Comparison of ENCODE assay signal across 12 cellular contexts in genomic region chr2:28643911-28644334, GRCh38.
DNase-seq lines count a peak whose midpoint lies in the region; ATAC-seq, FAIRE-seq and TF ChIP-seq lines count a peak whose summit lies in the region.
"Had no signal": no experiment of that assay in that cellular context is flagged by ENCODE, and none has a peak within 500 bp of the region (broad histone marks: within the 10 kb centered on the region; RNA-seq: fewer than 3 reads in every experiment).

No MANE protein-coding gene starts in this region.

- H4K20me1 ChIP-seq in hepatocyte (ENCODE audit: insufficient read depth, poor library complexity, severe bottlenecking): no peaks in the 10 kb centered on the region

- peak overlapping the region; percentile 26 for H3K4me2 ChIP-seq in hepatocyte

- no peaks in the 10 kb centered on the region for H3K36me3 Mint-ChIP-seq in activated CD4-positive, alpha-beta memory T cell treated with anti-CD3 and anti-CD28 coated beads for 36 hours

- FAIRE-seq in urothelium cell line (lab: Jason Lieb, UNC): no peak

- peak overlapping the region; percentile 55 for H3K27ac ChIP-seq in hepatocyte

- no peak overlapping the region for H3K4me3 ChIP-seq in hepatocyte
- H3K4me3 ChIP-seq: skin epidermis had no signal

- H3K9me3 ChIP-seq in hepatocyte (ENCODE audit: low read depth): no peaks in the 10 kb centered on the region

- no peak overlapping the region for H3K4me3 Mint-ChIP-seq in activated CD4-positive, alpha-beta memory T cell treated with anti-CD3 and anti-CD28 coated beads for 36 hours
- H3K4me3 Mint-ChIP-seq: B cell; stimulated activated naive CD8-positive, alpha-beta T cell treated with anti-CD3 and anti-CD28 coated beads, Interleukin-15, amount 100 ng/mL, for 72 hours had no signal

- no peaks in the 10 kb centered on the region for H3K9me2 ChIP-seq in hepatocyte (replicated peaks; ENCODE audit: insufficient read depth)

- intact Hi-C loops in left cardiac atrium (cut with DNase I) (no loop called here), cardiac septum (cut with DNase I) (no loop called here)
- intact Hi-C loops in activated CD4-positive, alpha-beta memory T cell treated with anti-CD3 and anti-CD28 coated beads for 36 hours (cut with micrococcal nuclease): no loop called here

- WGBS in hepatocyte (ENCODE audit: low lambda C conversion rate, missing lambda C conversion rate): 51% methylated on average over 11 of the region's 11 CpGs

- DNase-seq in left cardiac atrium (no peak), cardiac septum (ENCODE audit: low spot score) (no peak), amniotic epithelial cell (ENCODE audit: low read depth) (peak; percentile 92), hepatocyte (ENCODE audit: low spot score) (peak; percentile 65), urothelium cell line (ENCODE audit: low spot score) (peak; percentile 78), HUDEP-2 (lab: John Stamatoyannopoulos, UW; ENCODE audit: unreplicated experiment in 76 of 76) (no peak)
- no peak for DNase-seq in activated CD4-positive, alpha-beta memory T cell treated with anti-CD3 and anti-CD28 coated beads for 36 hours
- DNase-seq: stimulated activated naive CD8-positive, alpha-beta T cell treated with anti-CD3 and anti-CD28 coated beads, Interleukin-15, amount 100 ng/mL, for 72 hours; T-helper 1 cell had no signal

- no peak overlapping the region for H3K27ac Mint-ChIP-seq in activated CD4-positive, alpha-beta memory T cell treated with anti-CD3 and anti-CD28 coated beads for 36 hours
- H3K27ac Mint-ChIP-seq: B cell; stimulated activated naive CD8-positive, alpha-beta T cell treated with anti-CD3 and anti-CD28 coated beads, Interleukin-15, amount 100 ng/mL, for 72 hours had no signal

- H3K9me3 Mint-ChIP-seq in activated CD4-positive, alpha-beta memory T cell treated with anti-CD3 and anti-CD28 coated beads for 36 hours: no peaks in the 10 kb centered on the region
- H3K9me3 Mint-ChIP-seq: stimulated activated naive CD8-positive, alpha-beta T cell treated with anti-CD3 and anti-CD28 coated beads, Interleukin-15, amount 100 ng/mL, for 72 hours had no signal

- no peaks in the 10 kb centered on the region for H3K27me3 ChIP-seq in hepatocyte

- no peak overlapping the region for H2AFZ ChIP-seq in hepatocyte

- H3K36me3 ChIP-seq in hepatocyte (replicated peaks; ENCODE audit: insufficient read depth, low read depth): no peaks in the 10 kb centered on the region

- H3K27me3 Mint-ChIP-seq in activated CD4-positive, alpha-beta memory T cell treated with anti-CD3 and anti-CD28 coated beads for 36 hours: no peaks in the 10 kb centered on the region
- H3K27me3 Mint-ChIP-seq: B cell; stimulated activated naive CD8-positive, alpha-beta T cell treated with anti-CD3 and anti-CD28 coated beads, Interleukin-15, amount 100 ng/mL, for 72 hours had no signal

- H3K4me1 Mint-ChIP-seq in activated CD4-positive, alpha-beta memory T cell treated with anti-CD3 and anti-CD28 coated beads for 36 hours (ENCODE audit: low read depth): peaks cover 19% of the 10 kb centered on the region

- POLR2A ChIA-PET in activated CD4-positive, alpha-beta memory T cell treated with anti-CD3 and anti-CD28 coated beads for 36 hours (lab: Charles Lee): no interaction called here

- ATAC-seq in left cardiac atrium (peak; percentile 20 to 69), HG02870 (IDR thresholded peaks at IDR 0.05; ENCODE audit: unreplicated experiment) (no peak)
- ATAC-seq: stimulated activated naive CD8-positive, alpha-beta T cell treated with anti-CD3 and anti-CD28 coated beads, Interleukin-15, amount 100 ng/mL, for 72 hours had no signal

- no peaks in the 10 kb centered on the region for H3K79me2 ChIP-seq in hepatocyte

- peaks cover 20% of the 10 kb centered on the region for H3K4me1 ChIP-seq in hepatocyte (ENCODE audit: insufficient read depth)

- TF ChIP-seq CTCF in hepatocyte (IDR thresholded peaks at IDR 0.05; ENCODE audit: poor library complexity): no peak

- CTCF ChIA-PET in activated CD4-positive, alpha-beta memory T cell treated with anti-CD3 and anti-CD28 coated beads for 36 hours (lab: Charles Lee): no interaction called here

Comparison
In these comparisons a context has a peak if more than half of its experiments do, and no peak if none do; other contexts are left out.
1. DNase-seq: peak in amniotic epithelial cell (single experiment), hepatocyte (single experiment) and urothelium cell line (single experiment); none in left cardiac atrium (single experiment), cardiac septum (single experiment), HUDEP-2 (0 of 76) and activated CD4-positive, alpha-beta memory T cell treated with anti-CD3 and anti-CD28 coated beads for 36 hours (single experiment).